8 cellular contexts compared by ENCODE assay signal in genomic region chr11:18171377-18172000, GRCh38. TPM values are rescaled to one million over a fixed set of nuclear protein-coding genes. Genes with fewer than 3 reads are reported as not detected.
DNase-seq lines count a peak whose midpoint lies in the region; ATAC-seq and TF ChIP-seq lines count a peak whose summit lies in the region.

No MANE protein-coding gene starts in this region.

- no peak overlapping the region for H3K27ac ChIP-seq in upper lobe of right lung

- H3K36me3 ChIP-seq in NT2/D1 (ENCODE audit: insufficient read depth, insufficient read length, low read length): no peaks in the 10 kb centered on the region
- H3K36me3 ChIP-seq in upper lobe of right lung: no peaks in the 10 kb centered on the region

- H3K9me3 ChIP-seq in NT2/D1 (ENCODE audit: insufficient read depth, low read length) (no peaks in the 10 kb centered on the region), upper lobe of right lung (no peaks in the 10 kb centered on the region)

- H3K27me3 ChIP-seq in NT2/D1 (ENCODE audit: insufficient read depth, insufficient read length) (no peaks in the 10 kb centered on the region), upper lobe of right lung (peaks cover 5% of the 10 kb centered on the region)

- ATAC-seq in upper lobe of right lung (peak; percentile 26), HG03378 (IDR thresholded peaks at IDR 0.05; ENCODE audit: unreplicated experiment) (no peak), GM19467 (IDR thresholded peaks at IDR 0.05; ENCODE audit: unreplicated experiment) (no peak), GM21717 (IDR thresholded peaks at IDR 0.05; ENCODE audit: unreplicated experiment) (no peak)

- peak; percentile 58 for TF ChIP-seq CTCF in GM13976 (IDR thresholded peaks at IDR 0.05; ENCODE audit: borderline replicate concordance, control extremely low read depth, extremely low read depth, insufficient read depth, missing control alignments)
- TF ChIP-seq CTCF in fibroblast of pulmonary artery (IDR thresholded peaks at IDR 0.05; ENCODE audit: low read length, missing control alignments): peak; percentile 59
- TF ChIP-seq CTCF in upper lobe of right lung (IDR thresholded peaks at IDR 0.05): peak; percentile 30

- no peak overlapping the region for H3K4me3 ChIP-seq in NT2/D1 (ENCODE audit: insufficient read length, low read depth)
- no peak overlapping the region for H3K4me3 ChIP-seq in fibroblast of pulmonary artery (replicated peaks; ENCODE audit: low read depth, low read length)
- no peak overlapping the region for H3K4me3 ChIP-seq in upper lobe of right lung

- H3K4me1 ChIP-seq in NT2/D1 (ENCODE audit: insufficient read depth, insufficient read length): no peaks in the 10 kb centered on the region
- H3K4me1 ChIP-seq in upper lobe of right lung: no peaks in the 10 kb centered on the region

- DNase-seq in AG20443 (ENCODE audit: low spot score) (peak; percentile 56), GM13976 (ENCODE audit: low spot score) (peak; percentile 32), NT2/D1 (ENCODE audit: low read depth, low spot score) (peak; percentile 8), fibroblast of pulmonary artery (ENCODE audit: low read depth) (peak; percentile 26), upper lobe of right lung (no peak)

- intact Hi-C loops in upper lobe of right lung (cut with DNase I): no loop called here

- in situ Hi-C loops in GM13976 (cut with MboI; ENCODE audit: low sequenced_read_pairs, unreplicated experiment): no loop called here

- H3K9ac ChIP-seq in NT2/D1 (ENCODE audit: insufficient read length, low read depth): no peak overlapping the region

RNA-seq across cellular contexts. Expression of gene MRGPRX4, which starts 1.1 kb away (rescaled TPM):
- not detected for total RNA-seq in upper lobe of right lung

RNA-seq across cellular contexts. Expression of gene MRGPRX3, which starts 39.1 kb away (rescaled TPM):
- total RNA-seq in upper lobe of right lung: not detected
